9 cellular contexts compared by ENCODE assay signal in the genomic region with DNA sequence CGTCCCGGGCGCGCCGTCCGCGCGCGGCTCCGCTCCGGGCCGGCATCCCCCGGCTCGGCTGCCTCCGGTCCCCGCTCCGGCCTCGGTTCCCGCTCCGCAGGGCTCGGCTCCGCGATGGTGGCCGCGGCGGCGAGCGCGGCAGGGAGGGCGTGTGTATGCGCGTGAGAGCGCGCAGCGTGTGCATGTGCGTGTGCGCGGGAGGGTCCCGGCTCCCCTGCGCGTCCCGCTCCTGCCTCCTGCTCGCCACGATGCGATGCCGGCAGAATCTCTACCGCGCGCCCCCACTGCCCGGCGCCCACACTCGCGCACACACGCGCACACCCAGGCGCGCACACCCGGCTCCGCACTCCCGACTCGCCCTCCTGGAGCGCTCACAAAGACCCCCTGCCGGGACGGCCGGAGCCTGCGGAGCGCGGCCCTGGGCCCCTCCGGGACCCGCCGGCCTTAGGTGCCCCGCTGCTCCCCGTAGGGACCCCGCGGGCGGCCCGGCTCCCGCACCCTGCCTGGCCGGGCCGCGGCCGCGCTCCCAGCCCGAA.
DNase-seq lines count a peak whose midpoint lies in the region; ATAC-seq and TF ChIP-seq lines count a peak whose summit lies in the region.
"Had no signal": no experiment of that assay in that cellular context is flagged by ENCODE, and none has a peak within 500 bp of the region (broad histone marks: within the 10 kb centered on the region; RNA-seq: fewer than 3 reads in every experiment).

No MANE protein-coding gene starts in this region.

- TF ChIP-seq POLR2A in IMR-90 (IDR thresholded peaks at IDR 0.05; ENCODE audit: low read depth, low read length), result no peak

- H3K9me1 ChIP-seq in IMR-90 (ENCODE audit: insufficient read depth, low read length), result no peaks in the 10 kb centered on the region

- H3K4me2 ChIP-seq in IMR-90 (ENCODE audit: low read depth, low read length), result no peak overlapping the region

- no peaks in the 10 kb centered on the region for H3K36me3 ChIP-seq in IMR-90 (ENCODE audit: control insufficient read depth, insufficient read depth, low read length)

- no peak overlapping the region for H3K9ac ChIP-seq in IMR-90 (ENCODE audit: low read depth, low read length)

- no peak for ATAC-seq in IMR-90 (ENCODE audit: low read depth)

- WGBS in IMR-90 (ENCODE audit: extremely low coverage in 2 of 2, insufficient read length in 1 of 2), 2 experiments, result 2% methylated on average over 43 of the region's 84 CpGs; no CpG with 5 or more reads in 1 of the 2 experiments

- peaks cover 55% of the 10 kb centered on the region for H3K27me3 Mint-ChIP-seq in osteocyte (ENCODE audit: unreplicated experiment)

- no peak overlapping the region for H2BK20ac ChIP-seq in IMR-90 (ENCODE audit: low read depth, low read length)

- no peak overlapping the region for H3K4ac ChIP-seq in IMR-90 (ENCODE audit: low read depth, low read length)

- H4K20me1 ChIP-seq in IMR-90 (ENCODE audit: insufficient read depth, low read length), result 0 out of 2 replicates have a peak, but pooled peaks cover 3% of the 10 kb centered on the region

- DNase-seq in COLO668 (lab: John Stamatoyannopoulos, UW; ENCODE audit: unreplicated experiment), result peak; percentile 12
- no peak for DNase-seq in IMR-90
- DNase-seq in ecto neural progenitor cell (ENCODE audit: low spot score), result peak; percentile 59
- DNase-seq in osteocyte (ENCODE audit: extremely low spot score, unreplicated experiment), result no peak
- no peak for DNase-seq in globus pallidus (ENCODE audit: low spot score)
- DNase-seq in NCI-H2107 treated with DMSO at 0.1 percent for 48 hours (lab: John Stamatoyannopoulos, UW; ENCODE audit: unreplicated experiment), result no peak
- no peak for DNase-seq in RPMI8226
- no peak for DNase-seq in stimulated activated CD4-positive, alpha-beta T cell treated with anti-CD3 and anti-CD28 coated beads, Interleukin-2, amount 100 ng/mL, for 48 hours
- DNase-seq: dermis blood vessel endothelial cell had no signal

- peaks cover 4% of the 10 kb centered on the region for H3K4me1 Mint-ChIP-seq in osteocyte (ENCODE audit: unreplicated experiment)

- peak overlapping the region; percentile 32 for H2AFZ ChIP-seq in IMR-90 (replicated peaks; ENCODE audit: low read length, poor library complexity)

- no peaks in the 10 kb centered on the region for H3K36me3 Mint-ChIP-seq in osteocyte (ENCODE audit: unreplicated experiment)

- no peak for TF ChIP-seq RAD21 in IMR-90 (IDR thresholded peaks at IDR 0.05; ENCODE audit: low read length)

- no peaks in the 10 kb centered on the region for H3K9me3 ChIP-seq in IMR-90 (ENCODE audit: control insufficient read depth, insufficient read depth, low read length)

- H3K14ac ChIP-seq in IMR-90 (replicated peaks; ENCODE audit: low read depth, low read length), result no peak overlapping the region

- H3K4me1 ChIP-seq in IMR-90 (ENCODE audit: control insufficient read depth, insufficient read depth, low read length), result no peaks in the 10 kb centered on the region

- H2BK15ac ChIP-seq in IMR-90 (ENCODE audit: low read depth, low read length), result no peak overlapping the region

- H3K18ac ChIP-seq in IMR-90 (ENCODE audit: low read depth, low read length), result no peak overlapping the region

- H4K91ac ChIP-seq in IMR-90 (ENCODE audit: insufficient read depth, low read depth, low read length), result no peak overlapping the region

- no TSS peak for BruUV-seq in IMR-90 (replicated peaks; lab: Mats Ljungman, UMichigan)

- POLR2A ChIA-PET in IMR-90 (lab: Charles Lee; ENCODE audit: unreplicated experiment), result no interaction called here

- intact Hi-C loops in IMR-90 (cut with micrococcal nuclease), result no loop called here

- dilution Hi-C loops in IMR-90 (cut with HindIII; ENCODE audit: low sequenced_read_pairs, unreplicated experiment), result no loop called here

- no peak overlapping the region for H3K27ac Mint-ChIP-seq in osteocyte (ENCODE audit: unreplicated experiment)

- no peak overlapping the region for H4K5ac ChIP-seq in IMR-90 (ENCODE audit: low read depth, low read length)

- TF ChIP-seq CTCF in IMR-90 (conservative IDR thresholded peaks at IDR 0.05; ENCODE audit: low read depth, low read length) (no peak), osteocyte (IDR thresholded peaks at IDR 0.05) (no peak)

- H3K27ac ChIP-seq in IMR-90 (ENCODE audit: insufficient read depth, low read length), result no peak overlapping the region

- H2BK120ac ChIP-seq in IMR-90 (ENCODE audit: low read depth, low read length), result no peak overlapping the region

- H3K27me3 ChIP-seq in IMR-90 (ENCODE audit: control insufficient read depth, insufficient read depth, low read length), result peaks cover 83% of the 10 kb centered on the region

- H2BK5ac ChIP-seq in IMR-90 (ENCODE audit: low read depth, low read length, poor library complexity, severe bottlenecking), result no peak overlapping the region

- in situ Hi-C loops in IMR-90 (cut with MboI; ENCODE audit: low sequenced_read_pairs), result no loop called here

- H3K4me3 ChIP-seq in IMR-90 (ENCODE audit: insufficient read depth, low read depth, low read length), result no peak overlapping the region

- H3K23ac ChIP-seq in IMR-90 (ENCODE audit: low read depth, low read length), result no peak overlapping the region

- no peak overlapping the region for H4K8ac ChIP-seq in IMR-90 (ENCODE audit: low read depth in 2 of 2, low read length in 2 of 2)

- no peak overlapping the region for H3K56ac ChIP-seq in IMR-90 (ENCODE audit: extremely low read depth, insufficient read depth, low read length)

- H3K4me3 Mint-ChIP-seq in osteocyte (ENCODE audit: unreplicated experiment), result peak overlapping the region; percentile 10

- CTCF ChIA-PET in IMR-90 (lab: Yijun Ruan, JAX), result no interaction called here

- no peak overlapping the region for H2AK9ac ChIP-seq in IMR-90 (replicated peaks; ENCODE audit: low read depth, low read length, poor library complexity)

- no peaks in the 10 kb centered on the region for H3K79me1 ChIP-seq in IMR-90 (ENCODE audit: low read depth in 1 of 2, low read length in 2 of 2)

- no peak overlapping the region for H2AK5ac ChIP-seq in IMR-90 (ENCODE audit: low read depth, low read length)

- no peaks in the 10 kb centered on the region for H3K9me3 Mint-ChIP-seq in osteocyte (ENCODE audit: unreplicated experiment)

TF ChIP-seq in IMR-90, 13 proteins besides CTCF, POLR2A, EP300 and RAD21:
- TF ChIP-seq MXI1 (IDR thresholded peaks at IDR 0.05; ENCODE audit: borderline replicate concordance, low read depth, low read length), result no peak
- TF ChIP-seq NFE2L2 (IDR thresholded peaks at IDR 0.05; ENCODE audit: low read depth, low read length), result no peak
- no peak for TF ChIP-seq MAZ (IDR thresholded peaks at IDR 0.05; ENCODE audit: borderline replicate concordance, low read depth, low read length)
- no peak for TF ChIP-seq FOS (IDR thresholded peaks at IDR 0.05; ENCODE audit: low read depth, low read length)
- no peak for TF ChIP-seq RFX5 (IDR thresholded peaks at IDR 0.05; ENCODE audit: low read depth, low read length)
- no peak for TF ChIP-seq RCOR1 (IDR thresholded peaks at IDR 0.05; ENCODE audit: insufficient replicate concordance, low read length)
- TF ChIP-seq BHLHE40 (IDR thresholded peaks at IDR 0.05; ENCODE audit: low read depth, low read length), result no peak
- no peak for TF ChIP-seq SMC3 (IDR thresholded peaks at IDR 0.05; ENCODE audit: low read depth, low read length)
- TF ChIP-seq CEBPB (IDR thresholded peaks at IDR 0.05; ENCODE audit: low read depth, low read length), result no peak

Comparison
In these comparisons a context has a peak if more than half of its experiments do, and no peak if none do; other contexts are left out.
1. DNase-seq: peak in COLO668 (single experiment) and ecto neural progenitor cell (single experiment); none in IMR-90 (single experiment), osteocyte (single experiment), globus pallidus (single experiment), NCI-H2107 treated with DMSO at 0.1 percent for 48 hours (single experiment), RPMI8226 (single experiment) and stimulated activated CD4-positive, alpha-beta T cell treated with anti-CD3 and anti-CD28 coated beads, Interleukin-2, amount 100 ng/mL, for 48 hours (0 of 2).